24 cellular contexts compared by ENCODE assay signal in genomic region chr4:38965866-38966265, GRCh38.
A peak's percentile ranks its signal among the peaks of the same experiment; 100 is the strongest.
DNase-seq lines count a peak whose midpoint lies in the region; ATAC-seq lines count a peak whose summit lies in the region.
"Had no signal": no experiment of that assay in that cellular context is flagged by ENCODE, and none has a peak within 500 bp of the region (broad histone marks: within the 10 kb centered on the region; RNA-seq: fewer than 3 reads in every experiment).

No MANE protein-coding gene starts in this region.

- POLR2A ChIA-PET in naive thymus-derived CD8-positive, alpha-beta T cell (lab: Charles Lee) = no interaction called here

- peak in 1 of 2 donors; percentile 67 for ATAC-seq in naive thymus-derived CD8-positive, alpha-beta T cell
- ATAC-seq in HG03342 (IDR thresholded peaks at IDR 0.05; ENCODE audit: unreplicated experiment) (no peak), GM21526 (IDR thresholded peaks at IDR 0.05; ENCODE audit: low FRiP score, unreplicated experiment) (no peak), GM19035 (IDR thresholded peaks at IDR 0.05; ENCODE audit: unreplicated experiment) (no peak)
- ATAC-seq: GM23338, K562, lower lobe of right lung had no signal

- peaks cover 20% of the 10 kb centered on the region for H3K4me1 Mint-ChIP-seq in activated T-cell treated with anti-CD3 and anti-CD28 coated beads, Interleukin-2, amount 50 U/mL, for 24 hours (ENCODE audit: low read depth)
- peaks cover 11% of the 10 kb centered on the region for H3K4me1 Mint-ChIP-seq in activated naive CD8-positive, alpha-beta T cell (ENCODE audit: low read depth)
- peaks cover 5 to 7% (median 6%) of the 10 kb centered on the region in 4 donors for H3K4me1 Mint-ChIP-seq in naive thymus-derived CD8-positive, alpha-beta T cell
- H3K4me1 Mint-ChIP-seq: GM23338 had no signal

- no peaks in the 10 kb centered on the region for H3K27me3 Mint-ChIP-seq in activated T-cell treated with anti-CD3 and anti-CD28 coated beads, Interleukin-2, amount 50 U/mL, for 24 hours
- no peaks in the 10 kb centered on the region for H3K27me3 Mint-ChIP-seq in activated naive CD8-positive, alpha-beta T cell
- H3K27me3 Mint-ChIP-seq in naive thymus-derived CD8-positive, alpha-beta T cell = no peaks in the 10 kb centered on the region

- DNase-seq in activated T-cell treated with anti-CD3 and anti-CD28 coated beads, Interleukin-2, amount 50 U/mL, for 24 hours = no peak
- no peak for DNase-seq in activated T-cell treated with anti-CD3 and anti-CD28 coated beads, Interleukin-2, amount 50 U/mL, for 48 hours
- DNase-seq in DMS53 (lab: John Stamatoyannopoulos, UW) = peak; percentile 66
- DNase-seq in naive thymus-derived CD8-positive, alpha-beta T cell = peak in 2 of 10 donors; percentile 7 to 26
- DNase-seq: ACHN; activated T-cell treated with anti-CD3 and anti-CD28 coated beads, Interleukin-2, amount 50 U/mL, for 1 hour; amniotic stem cell; CD8-positive, alpha-beta memory T cell; DMS79 treated with DMSO at 0.1 percent for 48 hours; dorsolateral prefrontal cortex; foreskin fibroblast; hypothalamus; lower lobe of right lung; MV-4-11; NCI-H187 treated with DMSO at 0.1 percent for 48 hours; NCI-H226; SHP77 treated with DMSO at 0.1 percent for 48 hours; sigmoid colon had no signal

- H3K27ac Mint-ChIP-seq in activated T-cell treated with anti-CD3 and anti-CD28 coated beads, Interleukin-2, amount 50 U/mL, for 24 hours = peak overlapping the region; percentile 53
- H3K27ac Mint-ChIP-seq in activated naive CD8-positive, alpha-beta T cell = peak overlapping the region; percentile 1
- peak overlapping the region in 7 of 10 donors; percentile 34 to 87 (median 78) for H3K27ac Mint-ChIP-seq in naive thymus-derived CD8-positive, alpha-beta T cell
- H3K27ac Mint-ChIP-seq: GM23338 had no signal

- H3K9me3 Mint-ChIP-seq in activated T-cell treated with anti-CD3 and anti-CD28 coated beads, Interleukin-2, amount 50 U/mL, for 24 hours = peaks cover 3% of the 10 kb centered on the region
- peaks cover 3% of the 10 kb centered on the region for H3K9me3 Mint-ChIP-seq in activated naive CD8-positive, alpha-beta T cell (ENCODE audit: low read depth)
- peaks cover 0 to 15% (median 2%) of the 10 kb centered on the region in 9 donors for H3K9me3 Mint-ChIP-seq in naive thymus-derived CD8-positive, alpha-beta T cell
- H3K9me3 Mint-ChIP-seq: GM23338 had no signal

- H3K36me3 Mint-ChIP-seq in activated T-cell treated with anti-CD3 and anti-CD28 coated beads, Interleukin-2, amount 50 U/mL, for 24 hours (ENCODE audit: low read depth) = peaks cover 58% of the 10 kb centered on the region
- peaks cover 15% of the 10 kb centered on the region for H3K36me3 Mint-ChIP-seq in activated naive CD8-positive, alpha-beta T cell
- peaks cover 0 to 43% (median 36%) of the 10 kb centered on the region in 3 donors for H3K36me3 Mint-ChIP-seq in naive thymus-derived CD8-positive, alpha-beta T cell

- H3K4me3 Mint-ChIP-seq in activated T-cell treated with anti-CD3 and anti-CD28 coated beads, Interleukin-2, amount 50 U/mL, for 24 hours = no peak overlapping the region
- H3K4me3 Mint-ChIP-seq in activated naive CD8-positive, alpha-beta T cell = no peak overlapping the region
- no peak overlapping the region for H3K4me3 Mint-ChIP-seq in naive thymus-derived CD8-positive, alpha-beta T cell
- H3K4me3 Mint-ChIP-seq: CD8-positive, alpha-beta memory T cell; GM23338 had no signal

Comparison
In these comparisons a context has a peak if more than half of its experiments do, and no peak if none do; other contexts are left out.
1. H3K27ac Mint-ChIP-seq: peak in every context shown above with its lines; median percentile 78 in naive thymus-derived CD8-positive, alpha-beta T cell; 53 in activated T-cell treated with anti-CD3 and anti-CD28 coated beads, Interleukin-2, amount 50 U/mL, for 24 hours; 1 in activated naive CD8-positive, alpha-beta T cell.